ENCODE assay signal across 11 cellular contexts in the genomic region with DNA sequence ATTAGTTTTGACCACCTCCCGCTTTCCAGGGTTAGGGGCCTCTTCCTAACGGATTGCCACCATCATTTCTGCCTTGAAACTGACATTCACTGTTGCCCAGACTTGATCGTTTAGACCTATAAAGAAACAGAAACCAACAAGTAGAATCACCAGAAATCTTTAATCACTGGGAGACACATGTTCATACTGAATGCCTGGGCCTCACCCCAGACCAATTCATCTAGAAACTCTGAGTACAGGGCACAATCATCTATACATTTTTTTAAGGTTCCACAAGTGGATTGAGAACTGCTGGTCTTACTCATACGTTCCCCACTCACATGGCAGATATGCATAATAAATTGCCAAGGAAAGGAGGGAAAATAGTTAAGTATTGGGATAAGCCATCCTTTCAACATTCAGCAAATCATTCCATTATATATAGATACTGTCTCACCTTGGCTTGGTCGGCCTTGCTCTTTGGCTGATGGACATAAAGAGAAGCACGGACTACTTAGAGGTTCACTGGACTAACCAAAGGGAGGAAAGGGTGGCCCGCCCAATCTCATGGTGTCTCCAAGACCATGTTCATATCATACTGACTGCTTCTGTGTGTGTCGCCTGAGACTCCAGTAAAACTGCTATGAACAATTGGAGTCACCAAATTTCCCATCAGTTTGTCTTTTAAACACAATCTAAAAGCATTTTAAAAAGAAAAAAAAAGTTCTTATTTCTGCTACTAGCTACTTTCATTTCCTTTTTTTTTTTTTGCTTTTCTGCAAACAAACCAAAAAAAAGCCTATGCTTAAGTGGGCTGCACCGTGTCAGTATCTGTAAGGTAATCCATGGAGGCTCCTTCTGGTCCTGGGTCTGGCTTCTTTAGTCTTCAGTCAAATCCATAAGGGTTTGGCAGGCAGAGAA. TPM values are rescaled to one million over a fixed set of nuclear protein-coding genes. Genes with fewer than 3 reads are reported as not detected.
DNase-seq lines count a peak whose midpoint lies in the region; ATAC-seq and TF ChIP-seq lines count a peak whose summit lies in the region.
"Had no signal": no experiment of that assay in that cellular context is flagged by ENCODE, and none has a peak within 500 bp of the region (broad histone marks: within the 10 kb centered on the region; RNA-seq: fewer than 3 reads in every experiment).

No MANE protein-coding gene starts in this region.

- H3K9me3 Mint-ChIP-seq in activated CD8-positive, alpha-beta T cell treated with anti-CD3 and anti-CD28 coated beads for 36 hours, result no peaks in the 10 kb centered on the region
- no peaks in the 10 kb centered on the region for H3K9me3 Mint-ChIP-seq in stimulated activated memory B cell treated with anti-CD40 and anti-IgM and Interleukin-4, amounts not matched to agents 10 μg/mL and 1 μg/mL and 100 μg/mL, for 72 hours

- H3K4me1 ChIP-seq in mammary epithelial cell (ENCODE audit: insufficient read depth, low read length) (peaks cover 8% of the 10 kb centered on the region), breast epithelium (no peaks in the 10 kb centered on the region)
- H3K4me1 ChIP-seq: HAP-1 had no signal

- H3K4me3 ChIP-seq in mammary epithelial cell (replicated peaks in 1 of 3; ENCODE audit: insufficient read depth in 1 of 3, low read depth in 2 of 3, low read length in 3 of 3) (no peak overlapping the region), breast epithelium (no peak overlapping the region)
- H3K4me3 ChIP-seq: HAP-1, left lung had no signal

- H3K27ac Mint-ChIP-seq in activated CD8-positive, alpha-beta T cell treated with anti-CD3 and anti-CD28 coated beads for 36 hours, result peak overlapping the region; percentile 79
- peak overlapping the region; percentile 76 for H3K27ac Mint-ChIP-seq in stimulated activated memory B cell treated with anti-CD40 and anti-IgM and Interleukin-4, amounts not matched to agents 10 μg/mL and 1 μg/mL and 100 μg/mL, for 72 hours

- dilution Hi-C loops in mammary epithelial cell (cut with HindIII; ENCODE audit: low sequenced_read_pairs), result no loop called here

- H3K79me2 ChIP-seq in mammary epithelial cell (ENCODE audit: insufficient read depth, low read length), result no peaks in the 10 kb centered on the region

- intact Hi-C loops in mammary epithelial cell (cut with micrococcal nuclease) (loop anchor here (10.0 kb wide), 1 partner anchor 836 kb away; the partner anchor contains the start of genes ARID4B and GGPS1), breast epithelium (cut with DNase I; ENCODE audit: low total_unique reads) (no loop called here)
- intact Hi-C loops in activated CD8-positive, alpha-beta T cell treated with anti-CD3 and anti-CD28 coated beads for 36 hours (cut with micrococcal nuclease), result no loop called here

- ATAC-seq in HG03135 (IDR thresholded peaks at IDR 0.05; ENCODE audit: unreplicated experiment) (peak; percentile 42), GM19467 (IDR thresholded peaks at IDR 0.05; ENCODE audit: unreplicated experiment) (no peak)
- ATAC-seq in activated CD8-positive, alpha-beta T cell treated with anti-CD3 and anti-CD28 coated beads for 36 hours, result peak; percentile 88
- ATAC-seq in stimulated activated memory B cell treated with anti-CD40 and anti-IgM and Interleukin-4, amounts not matched to agents 10 μg/mL and 1 μg/mL and 100 μg/mL, for 72 hours, result peak; percentile 79

- H3K9me3 ChIP-seq in mammary epithelial cell (replicated peaks; ENCODE audit: insufficient read depth, low read length), result no peaks in the 10 kb centered on the region
- H3K9me3 ChIP-seq in breast epithelium, result no peaks in the 10 kb centered on the region
- H3K9me3 ChIP-seq: HAP-1, left lung had no signal

- H2AFZ ChIP-seq in mammary epithelial cell (ENCODE audit: low read depth, low read length), result no peak overlapping the region

- H3K36me3 ChIP-seq in mammary epithelial cell (ENCODE audit: insufficient read depth, low read length) (no peaks in the 10 kb centered on the region), breast epithelium (no peaks in the 10 kb centered on the region)
- H3K36me3 ChIP-seq: HAP-1, left lung had no signal

- no peaks in the 10 kb centered on the region for H3K36me3 Mint-ChIP-seq in activated CD8-positive, alpha-beta T cell treated with anti-CD3 and anti-CD28 coated beads for 36 hours (ENCODE audit: low read depth)
- H3K36me3 Mint-ChIP-seq in stimulated activated memory B cell treated with anti-CD40 and anti-IgM and Interleukin-4, amounts not matched to agents 10 μg/mL and 1 μg/mL and 100 μg/mL, for 72 hours, result no peaks in the 10 kb centered on the region

- peaks cover 33% of the 10 kb centered on the region for H3K4me1 Mint-ChIP-seq in activated CD8-positive, alpha-beta T cell treated with anti-CD3 and anti-CD28 coated beads for 36 hours (ENCODE audit: low read depth)
- peaks cover 23% of the 10 kb centered on the region for H3K4me1 Mint-ChIP-seq in stimulated activated memory B cell treated with anti-CD40 and anti-IgM and Interleukin-4, amounts not matched to agents 10 μg/mL and 1 μg/mL and 100 μg/mL, for 72 hours

- peaks cover 5% of the 10 kb centered on the region for H3K27me3 Mint-ChIP-seq in activated CD8-positive, alpha-beta T cell treated with anti-CD3 and anti-CD28 coated beads for 36 hours
- no peaks in the 10 kb centered on the region for H3K27me3 Mint-ChIP-seq in stimulated activated memory B cell treated with anti-CD40 and anti-IgM and Interleukin-4, amounts not matched to agents 10 μg/mL and 1 μg/mL and 100 μg/mL, for 72 hours

- H4K20me1 ChIP-seq in mammary epithelial cell (ENCODE audit: insufficient read depth, low read length), result no peaks in the 10 kb centered on the region

- no peak for TF ChIP-seq CTCF in mammary epithelial cell (conservative IDR thresholded peaks at IDR 0.05 in 1 of 2, IDR thresholded peaks at IDR 0.05 in 1 of 2; ENCODE audit: extremely low read depth in 1 of 2, insufficient read depth in 1 of 2, low read depth in 1 of 2, low read length in 2 of 2)
- no peak for TF ChIP-seq CTCF in breast epithelium (IDR thresholded peaks at IDR 0.05)
- TF ChIP-seq CTCF in activated CD8-positive, alpha-beta T cell treated with anti-CD3 and anti-CD28 coated beads for 36 hours (IDR thresholded peaks at IDR 0.05), result no peak

- 92% methylated on average over 9 of the region's 9 CpGs for WGBS in mammary epithelial cell (ENCODE audit: low coverage, missing lambda C conversion rate)

- peak; percentile 41 for DNase-seq in mammary epithelial cell
- no peak for DNase-seq in breast epithelium (ENCODE audit: low spot score in 2 of 2)
- peak; percentile 60 for DNase-seq in activated CD8-positive, alpha-beta T cell treated with anti-CD3 and anti-CD28 coated beads for 36 hours
- DNase-seq in DMS153 treated with DMSO at 0.1 percent for 48 hours (lab: John Stamatoyannopoulos, UW; ENCODE audit: unreplicated experiment), result no peak
- DNase-seq in SHP77 treated with DMSO at 0.1 percent for 48 hours (lab: John Stamatoyannopoulos, UW), result no peak
- DNase-seq: left lung, NCI-H524 treated with DMSO at 0.1 percent for 48 hours had no signal

- CTCF ChIA-PET in mammary epithelial cell (lab: Charles Lee; ENCODE audit: low non-redundant PET), result interaction anchor here (0.5 to 0.6 kb wide), 2 partner anchors 161 to 373 kb away, joined by 3 to 4 read pairs; no protein-coding TSS in a partner anchor
- CTCF ChIA-PET in activated CD8-positive, alpha-beta T cell treated with anti-CD3 and anti-CD28 coated beads for 36 hours (lab: Charles Lee), result interaction anchor here (0.6 to 2.8 kb wide), 15 partner anchors 9 to 929 kb away, joined by 3 to 18 read pairs (median 5); partner anchors contain the start of gene TARBP1

- POLR2A ChIA-PET in activated CD8-positive, alpha-beta T cell treated with anti-CD3 and anti-CD28 coated beads for 36 hours (lab: Charles Lee), result interaction anchor here (2.0 to 2.1 kb wide), 2 partner anchors 12 to 122 kb away, joined by 6 to 7 read pairs; partner anchors contain the start of gene IRF2BP2

- no TSS peak for BruUV-seq in mammary epithelial cell (replicated peaks; lab: Mats Ljungman, UMichigan)

- H3K4me2 ChIP-seq in mammary epithelial cell (ENCODE audit: insufficient read depth, low read depth, low read length), result no peak overlapping the region

- no peak for TF ChIP-seq POLR2A in breast epithelium (IDR thresholded peaks at IDR 0.05)

- in situ Hi-C loops in mammary epithelial cell (cut with MboI; ENCODE audit: low sequenced_read_pairs in 2 of 2), result loop anchor here in 1 of 2 donors (25.0 kb wide), 1 partner anchor 924 kb away; no protein-coding TSS in a partner anchor

- H3K27me3 ChIP-seq in mammary epithelial cell (ENCODE audit: insufficient read depth, low read length) (no peaks in the 10 kb centered on the region), breast epithelium (no peaks in the 10 kb centered on the region)
- H3K27me3 ChIP-seq: left lung had no signal

- no peak overlapping the region for H3K9ac ChIP-seq in mammary epithelial cell (ENCODE audit: insufficient read depth, low read length)

- H3K27ac ChIP-seq in mammary epithelial cell (ENCODE audit: insufficient read depth, low read depth, low read length), result no peak overlapping the region
- no peak overlapping the region for H3K27ac ChIP-seq in breast epithelium
- H3K27ac ChIP-seq: left lung had no signal

- no peak overlapping the region for H3K4me3 Mint-ChIP-seq in activated CD8-positive, alpha-beta T cell treated with anti-CD3 and anti-CD28 coated beads for 36 hours
- peak overlapping the region; percentile 34 for H3K4me3 Mint-ChIP-seq in stimulated activated memory B cell treated with anti-CD40 and anti-IgM and Interleukin-4, amounts not matched to agents 10 μg/mL and 1 μg/mL and 100 μg/mL, for 72 hours

RNA-seq across cellular contexts. Expression of gene TARBP1, which starts 9.3 kb away (rescaled TPM):
- total RNA-seq in mammary epithelial cell, result 10 to 100 TPM; 16.1 to 18.0 TPM
- polyA plus RNA-seq in mammary epithelial cell, result 17.8 TPM
- 32.8 TPM for polyA minus RNA-seq in mammary epithelial cell
- total RNA-seq in breast epithelium, result 10 to 100 TPM; 12.3 to 39.2 (median 32.1) TPM
- total RNA-seq in activated CD8-positive, alpha-beta T cell treated with anti-CD3 and anti-CD28 coated beads for 36 hours, result 10 to 100 TPM; 53.9 to 61.3 TPM

Comparison
In these comparisons a context has a peak if more than half of its experiments do, and no peak if none do; other contexts are left out.
1. DNase-seq: peak in mammary epithelial cell (single experiment) and activated CD8-positive, alpha-beta T cell treated with anti-CD3 and anti-CD28 coated beads for 36 hours (single experiment); none in breast epithelium (0 of 2), DMS153 treated with DMSO at 0.1 percent for 48 hours (single experiment) and SHP77 treated with DMSO at 0.1 percent for 48 hours (single experiment).